ENCODE assay signal across 1 cellular context in the genomic region with DNA sequence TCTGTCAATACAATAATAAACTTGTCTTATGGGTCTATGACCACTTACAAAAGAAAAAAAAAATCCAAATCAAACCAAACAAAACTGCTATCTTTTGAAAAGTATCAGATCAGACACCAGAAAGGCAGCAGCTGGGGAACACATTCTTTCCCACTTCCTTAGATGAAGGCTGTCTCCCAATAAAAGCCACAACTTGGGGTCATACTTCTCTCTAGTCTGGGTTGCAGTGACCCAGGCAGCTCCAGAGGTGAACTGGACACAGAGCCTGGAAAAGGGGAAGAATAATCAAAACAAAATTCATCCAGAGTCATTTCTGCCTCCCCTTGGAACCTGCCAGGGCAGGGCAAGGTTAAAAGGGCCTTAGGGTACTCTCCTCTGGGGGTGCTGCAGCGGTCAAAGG.
TF ChIP-seq lines count a peak whose summit lies in the region.

No MANE protein-coding gene starts in this region.

TF ChIP-seq in HepG2, 621 proteins besides CTCF, POLR2A, EP300 and RAD21:
- TF ChIP-seq HNRNPH1 (optimal IDR thresholded peaks at IDR 0.05; ENCODE audit: low read depth, low read length) (no peak), ZNF792 (CRISPR knock-in tag; IDR thresholded peaks at IDR 0.05) (no peak)
- TF ChIP-seq, protein P1, sequence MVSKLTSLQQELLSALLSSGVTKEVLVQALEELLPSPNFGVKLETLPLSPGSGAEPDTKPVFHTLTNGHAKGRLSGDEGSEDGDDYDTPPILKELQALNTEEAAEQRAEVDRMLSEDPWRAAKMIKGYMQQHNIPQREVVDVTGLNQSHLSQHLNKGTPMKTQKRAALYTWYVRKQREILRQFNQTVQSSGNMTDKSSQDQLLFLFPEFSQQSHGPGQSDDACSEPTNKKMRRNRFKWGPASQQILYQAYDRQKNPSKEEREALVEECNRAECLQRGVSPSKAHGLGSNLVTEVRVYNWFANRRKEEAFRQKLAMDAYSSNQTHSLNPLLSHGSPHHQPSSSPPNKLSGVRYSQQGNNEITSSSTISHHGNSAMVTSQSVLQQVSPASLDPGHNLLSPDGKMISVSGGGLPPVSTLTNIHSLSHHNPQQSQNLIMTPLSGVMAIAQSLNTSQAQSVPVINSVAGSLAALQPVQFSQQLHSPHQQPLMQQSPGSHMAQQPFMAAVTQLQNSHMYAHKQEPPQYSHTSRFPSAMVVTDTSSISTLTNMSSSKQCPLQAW (CRISPR knock-in tag; IDR thresholded peaks at IDR 0.05): no peak
